In the genomic region with DNA sequence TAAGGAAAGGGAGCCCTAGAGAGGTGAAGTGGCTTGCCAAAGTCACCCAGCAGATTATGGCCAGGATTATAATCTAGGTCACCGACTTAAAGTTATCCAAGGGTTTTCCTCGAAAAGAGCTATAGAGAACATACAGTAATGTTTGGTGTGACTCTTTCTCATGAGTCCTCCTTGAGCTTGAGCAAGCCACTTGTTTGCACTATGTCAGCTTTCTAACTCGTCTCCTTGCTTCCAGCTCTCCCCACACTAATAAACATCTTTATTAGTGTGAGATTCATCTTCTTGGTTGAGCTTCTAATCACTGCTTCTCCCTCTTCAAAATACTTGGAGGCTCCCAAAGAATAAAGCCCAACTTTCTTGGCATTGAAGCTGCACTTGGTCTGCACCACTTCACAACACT, we compare ENCODE assay signal across 16 cellular contexts.
DNase-seq lines count a peak whose midpoint lies in the region; ATAC-seq and TF ChIP-seq lines count a peak whose summit lies in the region.
"Had no signal": no experiment of that assay in that cellular context is flagged by ENCODE, and none has a peak within 500 bp of the region (broad histone marks: within the 10 kb centered on the region; RNA-seq: fewer than 3 reads in every experiment).

No MANE protein-coding gene starts in this region.

- ATAC-seq in sciatic nerve, result peak; percentile 44
- no peak for ATAC-seq in GM19328 (IDR thresholded peaks at IDR 0.05; ENCODE audit: unreplicated experiment)
- ATAC-seq: A549, GM12878, GM23338 had no signal

- H3K9me3 ChIP-seq in ascending aorta (no peaks in the 10 kb centered on the region), uterus (no peaks in the 10 kb centered on the region)
- H3K9me3 ChIP-seq in effector memory CD4-positive, alpha-beta T cell (ENCODE audit: control insufficient read depth, low read length), result no peaks in the 10 kb centered on the region
- H3K9me3 ChIP-seq: BE2C had no signal

- no peaks in the 10 kb centered on the region for H3K27me3 ChIP-seq in ascending aorta
- no peaks in the 10 kb centered on the region for H3K27me3 ChIP-seq in uterus
- no peaks in the 10 kb centered on the region for H3K27me3 ChIP-seq in effector memory CD4-positive, alpha-beta T cell (replicated peaks; ENCODE audit: control insufficient read depth, insufficient read depth, low read length, poor library complexity, severe bottlenecking)
- H3K27me3 ChIP-seq: BE2C had no signal

- intact Hi-C loops in ascending aorta (cut with DNase I), result no loop called here
- intact Hi-C loops in sciatic nerve (cut with DNase I), result no loop called here
- intact Hi-C loops in uterus (cut with DNase I; ENCODE audit: low total_unique reads), result no loop called here

- DNase-seq in ascending aorta (ENCODE audit: low spot score in 2 of 2), result no peak
- DNase-seq in coronary artery (ENCODE audit: low spot score), result no peak
- no peak for DNase-seq in sciatic nerve (ENCODE audit: low spot score)
- no peak for DNase-seq in uterus
- DNase-seq in RWPE1 (ENCODE audit: low spot score), result no peak
- DNase-seq in effector memory CD4-positive, alpha-beta T cell, result no peak
- DNase-seq: BE2C; CD4-positive, alpha-beta memory T cell; DMS79; H7 had no signal

- POLR2A ChIA-PET in RWPE1 (lab: Yijun Ruan, JAX; ENCODE audit: low non-redundant PET), result no interaction called here

- peaks cover 3 to 19% of the 10 kb centered on the region in 2 donors for H3K4me1 ChIP-seq in ascending aorta
- no peaks in the 10 kb centered on the region for H3K4me1 ChIP-seq in uterus
- H3K4me1 ChIP-seq in effector memory CD4-positive, alpha-beta T cell (ENCODE audit: control insufficient read depth, insufficient read depth, low read length, poor library complexity, severe bottlenecking), result no peaks in the 10 kb centered on the region
- H3K4me1 ChIP-seq: A549, BE2C had no signal

- H3K4me3 ChIP-seq in ascending aorta, result no peak overlapping the region
- H3K4me3 ChIP-seq in coronary artery, result no peak overlapping the region
- H3K4me3 ChIP-seq in uterus, result no peak overlapping the region
- H3K4me3 ChIP-seq in effector memory CD4-positive, alpha-beta T cell (ENCODE audit: insufficient read depth, low read depth, low read length, poor library complexity, severe bottlenecking), result no peak overlapping the region
- H3K4me3 ChIP-seq: A549, GM12878, GM23338 had no signal

- TF ChIP-seq CTCF in ascending aorta (IDR thresholded peaks at IDR 0.05) (no peak), coronary artery (IDR thresholded peaks at IDR 0.05) (no peak), uterus (IDR thresholded peaks at IDR 0.05) (no peak), RWPE1 (conservative IDR thresholded peaks at IDR 0.05; ENCODE audit: low read depth) (no peak)

- TF ChIP-seq POLR2A in uterus (IDR thresholded peaks at IDR 0.05), result no peak

- H3K36me3 ChIP-seq in ascending aorta (no peaks in the 10 kb centered on the region), uterus (no peaks in the 10 kb centered on the region)
- H3K36me3 ChIP-seq in effector memory CD4-positive, alpha-beta T cell (ENCODE audit: control insufficient read depth, insufficient read depth, low read length), result no peaks in the 10 kb centered on the region
- H3K36me3 ChIP-seq: BE2C had no signal

- H3K27ac ChIP-seq in ascending aorta, result peak overlapping the region; percentile 38 to 63
- H3K27ac ChIP-seq in coronary artery, result peak overlapping the region; percentile 15 to 67
- H3K27ac ChIP-seq in uterus, result peak overlapping the region; percentile 0 to 5
- no peak overlapping the region for H3K27ac ChIP-seq in RWPE1
- H3K27ac ChIP-seq in effector memory CD4-positive, alpha-beta T cell (ENCODE audit: insufficient read depth, low read length, poor library complexity, severe bottlenecking), result no peak overlapping the region
- H3K27ac ChIP-seq: A549, C4-2B, HL-60 had no signal

- CTCF ChIA-PET in RWPE1 (lab: Yijun Ruan, JAX), result no interaction called here

Comparison
In these comparisons a context has a peak if more than half of its experiments do, and no peak if none do; other contexts are left out.
1. H3K27ac ChIP-seq: peak in ascending aorta (2 of 2), coronary artery (2 of 2) and uterus (2 of 2); none in RWPE1 (single experiment) and effector memory CD4-positive, alpha-beta T cell (single experiment).